8 cellular contexts compared by ENCODE assay signal in genomic region chr1:228139406-228139930, GRCh38. TPM values are rescaled to one million over a fixed set of nuclear protein-coding genes. Genes with fewer than 3 reads are reported as not detected.
DNase-seq lines count a peak whose midpoint lies in the region; ATAC-seq and TF ChIP-seq lines count a peak whose summit lies in the region.

No MANE protein-coding gene starts in this region.

- H3K4me2 ChIP-seq in PC-3 (ENCODE audit: low read length) (peak overlapping the region; percentile 81), osteoblast (ENCODE audit: insufficient read depth, low read length) (peak overlapping the region; percentile 84)

- H3K4me3 ChIP-seq in CD8-positive, alpha-beta T cell (ENCODE audit: low read depth, low read length): peak overlapping the region; percentile 77
- H3K4me3 ChIP-seq in PC-3 (ENCODE audit: low read length) (peak overlapping the region; percentile 69), endodermal cell (ENCODE audit: low read length) (peak overlapping the region; percentile 88), osteoblast (ENCODE audit: insufficient read depth, low read length) (peak overlapping the region; percentile 80)

- H3K4me1 ChIP-seq in CD8-positive, alpha-beta T cell (ENCODE audit: insufficient read depth, low read length): peaks cover 41% of the 10 kb centered on the region
- H3K4me1 ChIP-seq in PC-3 (ENCODE audit: insufficient read depth, low read length) (peaks cover 23% of the 10 kb centered on the region), endodermal cell (ENCODE audit: control insufficient read depth, insufficient read depth, low read length) (peaks cover 3% of the 10 kb centered on the region), osteoblast (ENCODE audit: insufficient read depth, low read length) (peaks cover 20% of the 10 kb centered on the region)

- peak overlapping the region; percentile 99 for H3K27ac Mint-ChIP-seq in CD8-positive, alpha-beta T cell
- peak overlapping the region; percentile 92 for H3K27ac Mint-ChIP-seq in endodermal cell

- no peaks in the 10 kb centered on the region for H3F3A ChIP-seq in PC-3 (ENCODE audit: low read length, unreplicated experiment)

- H3K36me3 ChIP-seq in CD8-positive, alpha-beta T cell (ENCODE audit: insufficient read depth, low read length): no peaks in the 10 kb centered on the region
- no peaks in the 10 kb centered on the region for H3K36me3 ChIP-seq in PC-3 (ENCODE audit: low read depth, low read length)
- H3K36me3 ChIP-seq in endodermal cell (ENCODE audit: control insufficient read depth, insufficient read depth, low read length): peaks cover 7% of the 10 kb centered on the region
- peaks cover 4% of the 10 kb centered on the region for H3K36me3 ChIP-seq in osteoblast (ENCODE audit: insufficient read depth, low read length)

- POLR2A ChIA-PET in CD8-positive, alpha-beta T cell (lab: Charles Lee): interaction anchor here (1.2 to 3.8 kb wide), 5 partner anchors 26 to 319 kb away, joined by 3 to 51 read pairs (median 8); partner anchors contain the start of genes ARF1, IBA57 and MRPL55
- POLR2A ChIA-PET in PC-3 (lab: Charles Lee; ENCODE audit: unreplicated experiment): no interaction called here

- no peaks in the 10 kb centered on the region for H3K27me3 Mint-ChIP-seq in CD8-positive, alpha-beta T cell (ENCODE audit: low read depth)
- H3K27me3 Mint-ChIP-seq in endodermal cell (ENCODE audit: insufficient read depth): peaks cover 47% of the 10 kb centered on the region

- H4K20me1 ChIP-seq in PC-3 (ENCODE audit: low read length) (peaks cover 36% of the 10 kb centered on the region), osteoblast (ENCODE audit: insufficient read depth, low read length) (peaks cover 34% of the 10 kb centered on the region)

- WGBS in endodermal cell (ENCODE audit: insufficient coverage in 1 of 2, insufficient read length in 1 of 2), 2 experiments: 26 to 58% methylated on average over 12 to 30 of the region's 30 CpGs

- peak overlapping the region; percentile 94 for H3K4me3 Mint-ChIP-seq in CD8-positive, alpha-beta T cell
- H3K4me3 Mint-ChIP-seq in endodermal cell: peak overlapping the region; percentile 75

- peaks cover 59% of the 10 kb centered on the region for H3K4me1 Mint-ChIP-seq in CD8-positive, alpha-beta T cell (ENCODE audit: low read depth)
- peaks cover 6% of the 10 kb centered on the region for H3K4me1 Mint-ChIP-seq in endodermal cell

- peak overlapping the region; percentile 97 for H3K27ac ChIP-seq in CD8-positive, alpha-beta T cell (ENCODE audit: low read depth, low read length)
- H3K27ac ChIP-seq in PC-3 (ENCODE audit: low read length) (peak overlapping the region; percentile 37), endodermal cell (ENCODE audit: low read depth, low read length) (no peak overlapping the region), osteoblast (ENCODE audit: low read depth, low read length) (peak overlapping the region; percentile 93)

- H3K9me3 Mint-ChIP-seq in CD8-positive, alpha-beta T cell: no peaks in the 10 kb centered on the region
- H3K9me3 Mint-ChIP-seq in endodermal cell: no peaks in the 10 kb centered on the region

- CTCF ChIA-PET in CD8-positive, alpha-beta T cell (lab: Charles Lee): interaction anchor here (0.6 to 7.3 kb wide), 6 partner anchors 9 to 30 kb away, joined by 3 to 49 read pairs (median 3); partner anchors contain the start of genes IBA57 and MRPL55
- CTCF ChIA-PET in PC-3 (lab: Charles Lee): no interaction called here

- BruUV-seq in PC-3 (replicated peaks; lab: Mats Ljungman, UMichigan): TSS peak; percentile 82

- intact Hi-C loops in CD8-positive, alpha-beta T cell (cut with DNase I, micrococcal nuclease): loop anchor here (1.0 to 10.0 kb wide), 3 partner anchors 345 to 405 kb away; partner anchors contain the start of genes JMJD4 (in 1 of the 2), RNF187 (in 1 of the 2) and SNAP47 (in 1 of the 2)
- intact Hi-C loops in PC-3 (cut with micrococcal nuclease): loop anchor here (1.0 kb wide), 1 partner anchor 8 kb away; no protein-coding TSS in a partner anchor

- no peaks in the 10 kb centered on the region for H3K9me3 ChIP-seq in CD8-positive, alpha-beta T cell (ENCODE audit: low read length)
- no peaks in the 10 kb centered on the region for H3K9me3 ChIP-seq in PC-3 (ENCODE audit: low read length)
- H3K9me3 ChIP-seq in endodermal cell (ENCODE audit: control insufficient read depth, low read length): no peaks in the 10 kb centered on the region
- no peaks in the 10 kb centered on the region for H3K9me3 ChIP-seq in osteoblast (ENCODE audit: low read depth, low read length)

- in situ Hi-C loops in KBM-7 (cut with MboI; ENCODE audit: low pct_unique_long_range_greater_than_20kb, low sequenced_read_pairs): no loop called here

- H3K27me3 ChIP-seq in CD8-positive, alpha-beta T cell (ENCODE audit: insufficient read depth, low read length): no peaks in the 10 kb centered on the region
- H3K27me3 ChIP-seq in PC-3 (ENCODE audit: low read length) (no peaks in the 10 kb centered on the region), endodermal cell (ENCODE audit: control insufficient read depth, insufficient read depth, low read length, poor library complexity, severe bottlenecking) (peaks cover 44% of the 10 kb centered on the region), osteoblast (ENCODE audit: insufficient read depth, low read length) (peaks cover 29% of the 10 kb centered on the region)

- H2AFZ ChIP-seq in PC-3 (ENCODE audit: low read length): peak overlapping the region; percentile 91
- peak overlapping the region; percentile 97 for H2AFZ ChIP-seq in osteoblast (ENCODE audit: low read length)

- peaks cover 15% of the 10 kb centered on the region for H3K36me3 Mint-ChIP-seq in CD8-positive, alpha-beta T cell
- no peaks in the 10 kb centered on the region for H3K36me3 Mint-ChIP-seq in endodermal cell (ENCODE audit: low read depth)

- no peaks in the 10 kb centered on the region for H3K9me2 ChIP-seq in PC-3 (replicated peaks; ENCODE audit: low read length)

- TF ChIP-seq CTCF in CD8-positive, alpha-beta T cell (IDR thresholded peaks at IDR 0.05): no peak
- TF ChIP-seq CTCF in PC-3 (conservative IDR thresholded peaks at IDR 0.05; ENCODE audit: low read depth, low read length) (no peak), endodermal cell (conservative IDR thresholded peaks at IDR 0.05) (no peak), osteoblast (IDR thresholded peaks at IDR 0.05; ENCODE audit: extremely low read depth, low read depth, low read length) (no peak)

- ATAC-seq in CD8-positive, alpha-beta T cell: no peak
- ATAC-seq in PC-3: no peak
- ATAC-seq in HG03469 (IDR thresholded peaks at IDR 0.05; ENCODE audit: unreplicated experiment): no peak
- no peak for ATAC-seq in HG02642 (IDR thresholded peaks at IDR 0.05; ENCODE audit: poor library complexity, unreplicated experiment)
- no peak for ATAC-seq in HG03432 (IDR thresholded peaks at IDR 0.05; ENCODE audit: unreplicated experiment)

- no peak for DNase-seq in CD8-positive, alpha-beta T cell
- DNase-seq in PC-3 (no peak), endodermal cell (no peak), osteoblast (ENCODE audit: insufficient read length, low spot score, missing footprints) (no peak), KBM-7 (no peak)

- H3K79me2 ChIP-seq in PC-3 (ENCODE audit: low read length) (peaks cover 43% of the 10 kb centered on the region), osteoblast (ENCODE audit: insufficient read depth, low read length) (peaks cover 40% of the 10 kb centered on the region)

- H3K9ac ChIP-seq in PC-3 (ENCODE audit: low read length): peak overlapping the region; percentile 71
- H3K9ac ChIP-seq in endodermal cell (ENCODE audit: extremely low read depth, low read length, poor library complexity, severe bottlenecking): no peak overlapping the region

RNA-seq across cellular contexts. Expression of gene GUK1, which starts 0.6 kb away (rescaled TPM):
- total RNA-seq in CD8-positive, alpha-beta T cell: 100 to 1,000 TPM; 548 to 551 TPM
- total RNA-seq in PC-3 (2014; rRNA removed) (996 and 1,117 TPM in 2 replicates), endodermal cell (100 to 1,000 TPM; 110 to 112 TPM), osteoblast (253 and 278 TPM in 2 replicates)
- polyA plus RNA-seq in endodermal cell (2013, experiment 1 of 2): 121 TPM
- 115 TPM for polyA plus RNA-seq in endodermal cell (2013, experiment 2 of 2)

RNA-seq across cellular contexts. Expression of gene GJC2, which starts 10.3 kb away (rescaled TPM):
- 1 to 10 TPM; 5.9 to 8.2 TPM for total RNA-seq in CD8-positive, alpha-beta T cell
- 1.2 and 2.2 TPM in 2 replicates for total RNA-seq in PC-3 (2014; rRNA removed)
- total RNA-seq in endodermal cell: under 1 TPM; 0.53 to 0.60 TPM
- 0.71 TPM for polyA plus RNA-seq in endodermal cell (2013, experiment 1 of 2)
- polyA plus RNA-seq in endodermal cell (2013, experiment 2 of 2): 0.37 TPM
- 0.88 and 1.4 TPM in 2 replicates for total RNA-seq in osteoblast

RNA-seq across cellular contexts. Expression of gene IBA57, which starts 26.1 kb away (rescaled TPM):
- 10 to 100 TPM; 23.5 to 23.8 TPM for total RNA-seq in CD8-positive, alpha-beta T cell
- total RNA-seq in PC-3 (2014; rRNA removed): 13.3 and 18.3 TPM in 2 replicates
- 1 to 10 TPM; 6.8 to 7.7 TPM for total RNA-seq in endodermal cell
- 3.3 TPM for polyA plus RNA-seq in endodermal cell (2013, experiment 1 of 2)
- 4.1 TPM for polyA plus RNA-seq in endodermal cell (2013, experiment 2 of 2)
- total RNA-seq in osteoblast: 4.4 and 4.7 TPM in 2 replicates

RNA-seq across cellular contexts. Expression of gene MRPL55, which starts 30.4 kb away (rescaled TPM):
- total RNA-seq in CD8-positive, alpha-beta T cell: 10 to 100 TPM; 90.2 to 90.7 TPM
- total RNA-seq in PC-3 (2014; rRNA removed) (343 and 375 TPM in 2 replicates), endodermal cell (10 to 100 TPM; 57.6 to 66.7 TPM), osteoblast (34.5 and 51.4 TPM in 2 replicates)
- polyA plus RNA-seq in endodermal cell (2013, experiment 1 of 2): 72.3 TPM
- polyA plus RNA-seq in endodermal cell (2013, experiment 2 of 2): 52.9 TPM

RNA-seq across cellular contexts. Expression of gene C1orf35, which starts 36.3 kb away (rescaled TPM):
- 10 to 100 TPM; 28.4 to 30.2 TPM for total RNA-seq in CD8-positive, alpha-beta T cell
- total RNA-seq in PC-3 (2014; rRNA removed) (63.3 and 93.0 TPM in 2 replicates), endodermal cell (10 to 100 TPM; 31.6 to 34.0 TPM), osteoblast (5.3 and 5.4 TPM in 2 replicates)
- 27.6 TPM for polyA plus RNA-seq in endodermal cell (2013, experiment 1 of 2)
- polyA plus RNA-seq in endodermal cell (2013, experiment 2 of 2): 24.7 TPM
